In the genomic region with DNA sequence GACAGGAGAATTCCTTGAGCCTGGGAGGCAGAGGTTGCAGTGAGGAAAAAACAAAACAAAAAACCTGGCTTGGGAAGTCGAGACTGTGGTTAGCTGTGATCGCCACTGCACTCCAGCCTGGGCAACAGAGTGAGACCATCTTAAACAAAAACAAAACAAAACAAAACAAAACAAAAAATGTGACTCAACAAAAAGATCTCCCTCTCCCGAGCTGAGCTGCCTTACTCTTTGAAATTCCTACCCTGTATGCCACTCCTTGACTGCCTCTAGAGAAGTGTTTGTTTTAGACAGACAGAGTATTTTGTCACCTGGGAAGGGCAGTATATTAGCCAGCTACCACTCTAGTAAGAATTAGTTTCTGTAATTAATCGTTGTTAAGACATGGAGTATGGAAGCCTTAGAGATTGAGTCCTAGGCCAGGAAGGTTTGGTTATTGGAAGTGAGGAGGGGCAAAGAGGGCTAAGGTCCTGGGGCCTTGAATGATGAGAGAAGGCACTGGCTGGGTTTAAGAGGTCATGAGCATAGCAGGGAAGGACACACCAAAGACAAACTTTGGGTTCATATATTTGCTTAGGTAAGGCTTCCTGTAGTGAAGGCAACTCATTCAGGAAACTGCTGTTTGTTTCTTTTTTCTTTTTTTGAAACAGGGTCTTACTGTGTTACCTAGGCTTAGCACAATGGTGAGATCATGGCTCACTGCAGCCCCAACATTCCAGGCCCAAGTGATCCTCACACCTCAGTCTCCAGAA, we compare ENCODE assay signal across 16 cellular contexts. TPM values are rescaled to one million over a fixed set of nuclear protein-coding genes. Genes with fewer than 3 reads are reported as not detected.
DNase-seq lines count a peak whose midpoint lies in the region; ATAC-seq, FAIRE-seq and TF ChIP-seq lines count a peak whose summit lies in the region.
"Had no signal": no experiment of that assay in that cellular context is flagged by ENCODE, and none has a peak within 500 bp of the region (broad histone marks: within the 10 kb centered on the region; RNA-seq: fewer than 3 reads in every experiment).

No MANE protein-coding gene starts in this region.

- H3K4me1 Mint-ChIP-seq in astrocyte (ENCODE audit: low read depth, unreplicated experiment) (peaks cover 14% of the 10 kb centered on the region), immature natural killer cell (peaks cover 33 to 34% of the 10 kb centered on the region in 2 donors)

- no peak overlapping the region for H3K9ac ChIP-seq in astrocyte (ENCODE audit: low read length)
- no peak overlapping the region for H3K9ac ChIP-seq in Karpas-422 (ENCODE audit: low read length)

- H3K27me3 Mint-ChIP-seq in astrocyte (ENCODE audit: low read depth, unreplicated experiment) (no peaks in the 10 kb centered on the region), immature natural killer cell (ENCODE audit: low read depth in 3 of 3) (peaks cover 0 to 4% (median 3%) of the 10 kb centered on the region in 3 donors)

- H3K4me3 Mint-ChIP-seq in astrocyte (ENCODE audit: unreplicated experiment) = no peak overlapping the region
- H3K4me3 Mint-ChIP-seq in immature natural killer cell = no peak overlapping the region
- H3K4me3 Mint-ChIP-seq: stimulated activated effector memory CD8-positive, alpha-beta T cell treated with anti-CD3 and anti-CD28 coated beads, Interleukin-12 subunit alpha, Interleukin-12 subunit beta, amount 100 ng/mL, for 72 hours had no signal

- H3K36me3 Mint-ChIP-seq in astrocyte (ENCODE audit: low read depth, unreplicated experiment) (no peaks in the 10 kb centered on the region), immature natural killer cell (peaks cover 0 to 4% (median 3%) of the 10 kb centered on the region in 3 donors)
- H3K36me3 Mint-ChIP-seq: stimulated activated effector memory CD8-positive, alpha-beta T cell treated with anti-CD3 and anti-CD28 coated beads, Interleukin-12 subunit alpha, Interleukin-12 subunit beta, amount 100 ng/mL, for 72 hours had no signal

- H3K4me3 ChIP-seq in MG63 (no peak overlapping the region), astrocyte (ENCODE audit: insufficient read depth, low read depth, low read length) (no peak overlapping the region), mucosa of descending colon (no peak overlapping the region), Karpas-422 (ENCODE audit: low read length) (no peak overlapping the region)

- H3K36me3 ChIP-seq in MG63 (no peaks in the 10 kb centered on the region), astrocyte (ENCODE audit: insufficient read depth, low read length) (no peaks in the 10 kb centered on the region), mucosa of descending colon (ENCODE audit: low read depth) (no peaks in the 10 kb centered on the region), Karpas-422 (ENCODE audit: insufficient read depth, low read length) (no peaks in the 10 kb centered on the region)
- H3K36me3 ChIP-seq: neutrophil had no signal

- H3K27ac Mint-ChIP-seq in astrocyte (ENCODE audit: unreplicated experiment) (peak overlapping the region; percentile 66), immature natural killer cell (no peak overlapping the region)
- H3K27ac Mint-ChIP-seq: stimulated activated effector memory CD8-positive, alpha-beta T cell treated with anti-CD3 and anti-CD28 coated beads, Interleukin-12 subunit alpha, Interleukin-12 subunit beta, amount 100 ng/mL, for 72 hours had no signal

- no peaks in the 10 kb centered on the region for H3K79me2 ChIP-seq in astrocyte (ENCODE audit: insufficient read depth, low read length)
- no peaks in the 10 kb centered on the region for H3K79me2 ChIP-seq in Karpas-422 (ENCODE audit: low read length)

- no peaks in the 10 kb centered on the region for H3K9me2 ChIP-seq in Karpas-422 (replicated peaks; ENCODE audit: insufficient read depth, low read length)

- H3K27ac ChIP-seq in astrocyte (ENCODE audit: low read depth, low read length) (no peak overlapping the region), Karpas-422 (ENCODE audit: low read length) (no peak overlapping the region)
- H3K27ac ChIP-seq: 22Rv1, neutrophil had no signal

- H3K27me3 ChIP-seq in MG63 (no peaks in the 10 kb centered on the region), astrocyte (ENCODE audit: insufficient read depth, low read length) (no peaks in the 10 kb centered on the region), Karpas-422 (ENCODE audit: low read length) (no peaks in the 10 kb centered on the region)
- H3K27me3 ChIP-seq: neutrophil had no signal

- H3K9me3 Mint-ChIP-seq in astrocyte (ENCODE audit: unreplicated experiment) (peaks cover 2% of the 10 kb centered on the region), immature natural killer cell (no peaks in the 10 kb centered on the region)
- H3K9me3 Mint-ChIP-seq: stimulated activated effector memory CD8-positive, alpha-beta T cell treated with anti-CD3 and anti-CD28 coated beads, Interleukin-12 subunit alpha, Interleukin-12 subunit beta, amount 100 ng/mL, for 72 hours had no signal

- no peak overlapping the region for H3K4me2 ChIP-seq in astrocyte (ENCODE audit: low read length)
- H3K4me2 ChIP-seq in Karpas-422 (ENCODE audit: low read depth, low read length, poor library complexity, severe bottlenecking) = no peak overlapping the region

- H3K9me3 ChIP-seq in MG63 (no peaks in the 10 kb centered on the region), astrocyte (ENCODE audit: insufficient read depth, low read depth, low read length) (no peaks in the 10 kb centered on the region), mucosa of descending colon (no peaks in the 10 kb centered on the region), Karpas-422 (ENCODE audit: low read length) (no peaks in the 10 kb centered on the region)
- H3K9me3 ChIP-seq: neutrophil had no signal

- H4K20me1 ChIP-seq in astrocyte (ENCODE audit: insufficient read depth, low read length) = no peaks in the 10 kb centered on the region
- H4K20me1 ChIP-seq in Karpas-422 (ENCODE audit: insufficient read depth, low read depth, low read length) = no peaks in the 10 kb centered on the region

- intact Hi-C loops in mucosa of descending colon (cut with DNase I, micrococcal nuclease) = no loop called here

- TF ChIP-seq CTCF in astrocyte (IDR thresholded peaks at IDR 0.05; ENCODE audit: insufficient read depth, low read depth, low read length) (no peak), mucosa of descending colon (IDR thresholded peaks at IDR 0.05) (no peak)

- FAIRE-seq in astrocyte (lab: Jason Lieb, UNC) = no peak
- FAIRE-seq: urothelium cell line had no signal

- H2AFZ ChIP-seq in astrocyte (ENCODE audit: low read depth, low read length) = no peak overlapping the region
- no peak overlapping the region for H2AFZ ChIP-seq in Karpas-422 (ENCODE audit: low read length)

- peak; percentile 19 for DNase-seq in DMS53 (lab: John Stamatoyannopoulos, UW)
- DNase-seq in DMS53 treated with DMSO at 0.1 percent for 48 hours (lab: John Stamatoyannopoulos, UW; ENCODE audit: unreplicated experiment) = no peak
- peak; percentile 17 for DNase-seq in MG63
- DNase-seq in astrocyte (ENCODE audit: low read depth) = no peak
- DNase-seq in mucosa of descending colon = no peak
- no peak for DNase-seq in immature natural killer cell
- no peak for DNase-seq in Karpas-422
- DNase-seq: activated CD4-positive, CD25-positive, alpha-beta regulatory T cell treated with anti-CD3 and anti-CD28 coated beads, Interleukin-2, amount 50 U/mL, for 72 hours; GDM1; mesendoderm; NCI-H1105 had no signal

- ATAC-seq in mucosa of descending colon (peak; percentile 46), HG03521 (IDR thresholded peaks at IDR 0.05; ENCODE audit: unreplicated experiment) (no peak)
- ATAC-seq: stimulated activated effector memory CD8-positive, alpha-beta T cell treated with anti-CD3 and anti-CD28 coated beads, Interleukin-12 subunit alpha, Interleukin-12 subunit beta, amount 100 ng/mL, for 72 hours had no signal

- H3K4me1 ChIP-seq in astrocyte (ENCODE audit: insufficient read depth, low read length) (peaks cover 12% of the 10 kb centered on the region), mucosa of descending colon (ENCODE audit: low read depth) (no peaks in the 10 kb centered on the region), Karpas-422 (ENCODE audit: low read length) (no peaks in the 10 kb centered on the region)

RNA-seq across cellular contexts. Expression of a gene that starts 56.0 kb away (rescaled TPM):
- 48.6 and 49.6 TPM in 2 replicates for total RNA-seq in MG63 (2014; rRNA removed; shearing (Covaris generic); ENCODE audit: low replicate concordance)
- total RNA-seq in astrocyte (23.5 and 23.9 TPM in 2 replicates), mucosa of descending colon (10 to 100 TPM in 2 of 3 donors, 1 to 10 TPM in 1; 8.2 to 26.2 (median 18.4) TPM)
- 10 to 100 TPM; 33.3 to 54.1 (median 44.3) TPM for polyA plus RNA-seq in immature natural killer cell
- 30.9 and 46.3 TPM in 2 replicates for total RNA-seq in Karpas-422 (2014; rRNA removed; shearing (Covaris generic); ENCODE audit: low replicate concordance)

Comparison
In these comparisons a context has a peak if more than half of its experiments do, and no peak if none do; other contexts are left out.
1. DNase-seq: peak in DMS53 (single experiment) and MG63 (single experiment); none in DMS53 treated with DMSO at 0.1 percent for 48 hours (single experiment), astrocyte (single experiment), mucosa of descending colon (0 of 3), immature natural killer cell (0 of 3) and Karpas-422 (single experiment).